ENCODE assay signal across 20 cellular contexts in genomic region chr6:87333033-87333432, GRCh38. TPM values are rescaled to one million over a fixed set of nuclear protein-coding genes. Genes with fewer than 3 reads are reported as not detected.
DNase-seq lines count a peak whose midpoint lies in the region; ATAC-seq and TF ChIP-seq lines count a peak whose summit lies in the region.
"Had no signal": no experiment of that assay in that cellular context is flagged by ENCODE, and none has a peak within 500 bp of the region (broad histone marks: within the 10 kb centered on the region; RNA-seq: fewer than 3 reads in every experiment).

No MANE protein-coding gene starts in this region.

- H3K23ac ChIP-seq in IMR-90 (ENCODE audit: low read depth, low read length) = no peak overlapping the region

- in situ Hi-C loops in IMR-90 (cut with MboI; ENCODE audit: low sequenced_read_pairs) (no loop called here), KBM-7 (cut with MboI; ENCODE audit: low pct_unique_long_range_greater_than_20kb, low sequenced_read_pairs) (no loop called here)

- H3K27me3 ChIP-seq in IMR-90 (ENCODE audit: control insufficient read depth, insufficient read depth, low read length) = no peaks in the 10 kb centered on the region
- no peaks in the 10 kb centered on the region for H3K27me3 ChIP-seq in naive thymus-derived CD4-positive, alpha-beta T cell (ENCODE audit: control insufficient read depth in 2 of 2, insufficient read depth in 2 of 2, low read length in 2 of 2)
- H3K27me3 ChIP-seq: SJCRH30 had no signal

- H2AFZ ChIP-seq in IMR-90 (replicated peaks; ENCODE audit: low read length, poor library complexity) = no peak overlapping the region

- no peak for ATAC-seq in activated naive CD4-positive, alpha-beta T cell treated with anti-CD3 and anti-CD28 coated beads, Interleukin-2, amount 50 U/mL, for 72 hours
- no peak for ATAC-seq in IMR-90 (ENCODE audit: low read depth)
- no peak for ATAC-seq in activated T-helper 17 cell treated with anti-CD3 and anti-CD28 coated beads, Interleukin-2, amount 50 U/mL, for 72 hours (replicated peaks)
- ATAC-seq in naive thymus-derived CD4-positive, alpha-beta T cell = no peak
- ATAC-seq: Panc1 had no signal

- H3K4me1 ChIP-seq in IMR-90 (ENCODE audit: control insufficient read depth, insufficient read depth, low read length) = peaks cover 6% of the 10 kb centered on the region; the same call in 1 of the 2 replicates
- H3K4me1 ChIP-seq in naive thymus-derived CD4-positive, alpha-beta T cell (ENCODE audit: control insufficient read depth in 2 of 2, insufficient read depth in 2 of 2, low read length in 2 of 2) = peaks cover 0 to 8% of the 10 kb centered on the region in 2 donors
- H3K4me1 ChIP-seq: SJCRH30 had no signal

- peak overlapping the region; percentile 13; the same call in 1 of the 2 replicates for H3K18ac ChIP-seq in IMR-90 (ENCODE audit: low read depth, low read length)

- CTCF ChIA-PET in activated naive CD4-positive, alpha-beta T cell treated with anti-CD3 and anti-CD28 coated beads, Interleukin-2, amount 10 ng/mL, durations not matched to agents 7 days and 5 days (lab: Charles Lee) = no interaction called here
- CTCF ChIA-PET in IMR-90 (lab: Yijun Ruan, JAX) = no interaction called here
- CTCF ChIA-PET in naive thymus-derived CD4-positive, alpha-beta T cell (lab: Charles Lee) = no interaction called here

- DNase-seq in activated naive CD4-positive, alpha-beta T cell treated with anti-CD3 and anti-CD28 coated beads, Interleukin-2, amount 50 U/mL, for 72 hours (ENCODE audit: low spot score in 2 of 2) = no peak
- no peak for DNase-seq in activated naive CD4-positive, alpha-beta T cell treated with anti-CD3 and anti-CD28 coated beads, Interleukin-2, amount 10 ng/mL, durations not matched to agents 7 days and 5 days
- DNase-seq in IMR-90 (no peak), KBM-7 (no peak), GM19238 (ENCODE audit: insufficient read length, low spot score) (no peak), SK-N-DZ (ENCODE audit: low spot score) (no peak)
- no peak for DNase-seq in naive thymus-derived CD4-positive, alpha-beta T cell
- DNase-seq: DMS79, H7, NCI-H1092 treated with DMSO at 0.1 percent for 48 hours, NCI-H146, NCI-H2081 treated with DMSO at 0.1 percent for 48 hours, NCI-H510A treated with DMSO at 0.1 percent for 48 hours, NCI-H82, SJCRH30 had no signal

- POLR2A ChIA-PET in IMR-90 (lab: Charles Lee; ENCODE audit: unreplicated experiment) = no interaction called here
- POLR2A ChIA-PET in naive thymus-derived CD4-positive, alpha-beta T cell (lab: Charles Lee) = no interaction called here

- no peak overlapping the region for H4K5ac ChIP-seq in IMR-90 (ENCODE audit: low read depth, low read length)

- H3K79me1 ChIP-seq in IMR-90 (ENCODE audit: low read depth in 1 of 2, low read length in 2 of 2) = peaks cover 13 to 14% of the 10 kb centered on the region in 2 experiments; a peak in 3 of 4 replicates

- no peak overlapping the region for H3K9ac ChIP-seq in IMR-90 (ENCODE audit: low read depth, low read length)

- H3K9me3 Mint-ChIP-seq in activated naive CD4-positive, alpha-beta T cell treated with anti-CD3 and anti-CD28 coated beads, Interleukin-2, amount 50 U/mL, for 72 hours = peaks cover 5 to 14% of the 10 kb centered on the region in 2 donors
- H3K9me3 Mint-ChIP-seq in activated naive CD4-positive, alpha-beta T cell treated with anti-CD3 and anti-CD28 coated beads, Interleukin-2, amount 10 ng/mL, durations not matched to agents 7 days and 5 days = peaks cover 11% of the 10 kb centered on the region
- peaks cover 4% of the 10 kb centered on the region for H3K9me3 Mint-ChIP-seq in activated T-helper 17 cell treated with anti-CD3 and anti-CD28 coated beads, Interleukin-2, amount 50 U/mL, for 72 hours
- peaks cover 2 to 16% (median 9%) of the 10 kb centered on the region in 11 donors for H3K9me3 Mint-ChIP-seq in naive thymus-derived CD4-positive, alpha-beta T cell
- H3K9me3 Mint-ChIP-seq: CD8-positive, alpha-beta memory T cell had no signal

- peak overlapping the region; percentile 53; the same call in 1 of the 2 replicates for H3K4me2 ChIP-seq in IMR-90 (ENCODE audit: low read depth, low read length)

- no peak overlapping the region for H4K91ac ChIP-seq in IMR-90 (ENCODE audit: insufficient read depth, low read depth, low read length)

- intact Hi-C loops in IMR-90 (cut with micrococcal nuclease) = no loop called here
- intact Hi-C loops in naive thymus-derived CD4-positive, alpha-beta T cell (cut with micrococcal nuclease) = loop anchor here in 1 of 2 donors (1.0 kb wide), 1 partner anchor 11 kb away; the partner anchor contains the start of gene SMIM8

- no peaks in the 10 kb centered on the region for H3K27me3 Mint-ChIP-seq in activated naive CD4-positive, alpha-beta T cell treated with anti-CD3 and anti-CD28 coated beads, Interleukin-2, amount 10 ng/mL, durations not matched to agents 7 days and 5 days
- no peaks in the 10 kb centered on the region for H3K27me3 Mint-ChIP-seq in activated T-helper 17 cell treated with anti-CD3 and anti-CD28 coated beads, Interleukin-2, amount 50 U/mL, for 72 hours
- H3K27me3 Mint-ChIP-seq in naive thymus-derived CD4-positive, alpha-beta T cell = no peaks in the 10 kb centered on the region
- H3K27me3 Mint-ChIP-seq: CD8-positive, alpha-beta memory T cell had no signal

- no peak overlapping the region for H2BK15ac ChIP-seq in IMR-90 (ENCODE audit: low read depth, low read length)

- no peak for TF ChIP-seq RAD21 in IMR-90 (IDR thresholded peaks at IDR 0.05; ENCODE audit: low read length)

- peak overlapping the region; percentile 12 to 60 for H3K27ac Mint-ChIP-seq in activated naive CD4-positive, alpha-beta T cell treated with anti-CD3 and anti-CD28 coated beads, Interleukin-2, amount 50 U/mL, for 72 hours
- no peak overlapping the region for H3K27ac Mint-ChIP-seq in activated naive CD4-positive, alpha-beta T cell treated with anti-CD3 and anti-CD28 coated beads, Interleukin-2, amount 10 ng/mL, durations not matched to agents 7 days and 5 days
- peak overlapping the region; percentile 51 for H3K27ac Mint-ChIP-seq in activated T-helper 17 cell treated with anti-CD3 and anti-CD28 coated beads, Interleukin-2, amount 50 U/mL, for 72 hours
- H3K27ac Mint-ChIP-seq in naive thymus-derived CD4-positive, alpha-beta T cell = peak overlapping the region in 7 of 9 donors; percentile 11 to 78 (median 41)

- no peak overlapping the region for H2BK120ac ChIP-seq in IMR-90 (ENCODE audit: low read depth, low read length)

- dilution Hi-C loops in IMR-90 (cut with HindIII; ENCODE audit: low sequenced_read_pairs, unreplicated experiment) = no loop called here

- no peak overlapping the region for H2AK5ac ChIP-seq in IMR-90 (ENCODE audit: low read depth, low read length)

- peaks cover 4% of the 10 kb centered on the region; the same call in 1 of the 2 replicates for H3K9me1 ChIP-seq in IMR-90 (ENCODE audit: insufficient read depth, low read length)

- no peaks in the 10 kb centered on the region for H4K20me1 ChIP-seq in IMR-90 (ENCODE audit: insufficient read depth, low read length)

- H3K4me1 Mint-ChIP-seq in activated naive CD4-positive, alpha-beta T cell treated with anti-CD3 and anti-CD28 coated beads, Interleukin-2, amount 10 ng/mL, durations not matched to agents 7 days and 5 days = peaks cover 21% of the 10 kb centered on the region
- peaks cover 16% of the 10 kb centered on the region for H3K4me1 Mint-ChIP-seq in activated T-helper 17 cell treated with anti-CD3 and anti-CD28 coated beads, Interleukin-2, amount 50 U/mL, for 72 hours
- peaks cover 14 to 51% (median 25%) of the 10 kb centered on the region in 7 donors for H3K4me1 Mint-ChIP-seq in naive thymus-derived CD4-positive, alpha-beta T cell

- no peaks in the 10 kb centered on the region for H3K36me3 ChIP-seq in IMR-90 (ENCODE audit: control insufficient read depth, insufficient read depth, low read length)
- H3K36me3 ChIP-seq in naive thymus-derived CD4-positive, alpha-beta T cell (ENCODE audit: control insufficient read depth in 2 of 3, insufficient read depth in 3 of 3, low read length in 3 of 3) = peaks cover 0 to 5% (median 0%) of the 10 kb centered on the region in 3 experiments
- H3K36me3 ChIP-seq: SJCRH30 had no signal

- H4K8ac ChIP-seq in IMR-90 (ENCODE audit: low read depth in 2 of 2, low read length in 2 of 2) = no peak overlapping the region

- peaks cover 16 to 21% of the 10 kb centered on the region in 2 donors for H3K36me3 Mint-ChIP-seq in activated naive CD4-positive, alpha-beta T cell treated with anti-CD3 and anti-CD28 coated beads, Interleukin-2, amount 50 U/mL, for 72 hours
- peaks cover 18% of the 10 kb centered on the region for H3K36me3 Mint-ChIP-seq in activated naive CD4-positive, alpha-beta T cell treated with anti-CD3 and anti-CD28 coated beads, Interleukin-2, amount 10 ng/mL, durations not matched to agents 7 days and 5 days
- peaks cover 2% of the 10 kb centered on the region for H3K36me3 Mint-ChIP-seq in activated T-helper 17 cell treated with anti-CD3 and anti-CD28 coated beads, Interleukin-2, amount 50 U/mL, for 72 hours (ENCODE audit: low read depth)
- peaks cover 14 to 37% (median 25%) of the 10 kb centered on the region in 5 donors for H3K36me3 Mint-ChIP-seq in naive thymus-derived CD4-positive, alpha-beta T cell

- no peak for TF ChIP-seq CTCF in IMR-90 (conservative IDR thresholded peaks at IDR 0.05; ENCODE audit: low read depth, low read length)

- no peak overlapping the region for H3K14ac ChIP-seq in IMR-90 (replicated peaks; ENCODE audit: low read depth, low read length)

- TF ChIP-seq POLR2A in IMR-90 (IDR thresholded peaks at IDR 0.05; ENCODE audit: low read depth, low read length) = no peak

- no peak overlapping the region for H2AK9ac ChIP-seq in IMR-90 (replicated peaks; ENCODE audit: low read depth, low read length, poor library complexity)

- H3K4me3 ChIP-seq in IMR-90 (ENCODE audit: insufficient read depth, low read depth, low read length) = no peak overlapping the region
- no peak overlapping the region for H3K4me3 ChIP-seq in naive thymus-derived CD4-positive, alpha-beta T cell (ENCODE audit: low read length)
- H3K4me3 ChIP-seq: SJCRH30 had no signal

- no peak overlapping the region for H3K4ac ChIP-seq in IMR-90 (ENCODE audit: low read depth, low read length)

- no peak overlapping the region for H3K27ac ChIP-seq in IMR-90 (ENCODE audit: insufficient read depth, low read length)
- H3K27ac ChIP-seq in naive thymus-derived CD4-positive, alpha-beta T cell (ENCODE audit: low read depth, low read length) = no peak overlapping the region
- H3K27ac ChIP-seq: SJCRH30 had no signal

- no peak overlapping the region for H2BK20ac ChIP-seq in IMR-90 (ENCODE audit: low read depth, low read length)

- WGBS in IMR-90 (ENCODE audit: extremely low coverage in 2 of 2, insufficient read length in 1 of 2), 2 experiments = no CpG with 5 or more reads among the region's 5 CpGs

- no peak overlapping the region for H3K56ac ChIP-seq in IMR-90 (ENCODE audit: extremely low read depth, insufficient read depth, low read length)

- no TSS peak for BruUV-seq in IMR-90 (replicated peaks; lab: Mats Ljungman, UMichigan)

- H3K9me3 ChIP-seq in IMR-90 (ENCODE audit: control insufficient read depth, insufficient read depth, low read length) = no peaks in the 10 kb centered on the region
- H3K9me3 ChIP-seq in naive thymus-derived CD4-positive, alpha-beta T cell (ENCODE audit: control insufficient read depth in 2 of 3, low read length in 3 of 3) = peaks cover 0 to 5% (median 0%) of the 10 kb centered on the region in 3 experiments
- H3K9me3 ChIP-seq: SJCRH30 had no signal

- H3K4me3 Mint-ChIP-seq in activated naive CD4-positive, alpha-beta T cell treated with anti-CD3 and anti-CD28 coated beads, Interleukin-2, amount 10 ng/mL, durations not matched to agents 7 days and 5 days = no peak overlapping the region
- no peak overlapping the region for H3K4me3 Mint-ChIP-seq in activated T-helper 17 cell treated with anti-CD3 and anti-CD28 coated beads, Interleukin-2, amount 50 U/mL, for 72 hours
- H3K4me3 Mint-ChIP-seq in naive thymus-derived CD4-positive, alpha-beta T cell = peak overlapping the region in 3 of 10 donors; percentile 27 to 66 (median 63)
- H3K4me3 Mint-ChIP-seq: CD8-positive, alpha-beta memory T cell had no signal

- no peak overlapping the region for H2BK5ac ChIP-seq in IMR-90 (ENCODE audit: low read depth, low read length, poor library complexity, severe bottlenecking)

RNA-seq across cellular contexts. Expression of gene GJB7, which starts 4.0 kb away (rescaled TPM):
- not detected for total RNA-seq in activated naive CD4-positive, alpha-beta T cell treated with anti-CD3 and anti-CD28 coated beads, Interleukin-2, amount 50 U/mL, for 72 hours
- not detected in 2 replicates for total RNA-seq in IMR-90 (2012; rRNA removed)
- not detected in 2 replicates for polyA plus RNA-seq in IMR-90 (2012; rRNA removed)
- not detected in 2 replicates for polyA plus RNA-seq in IMR-90 (2012; cell fraction: cytosol; rRNA removed)
- not detected in 2 replicates for polyA plus RNA-seq in IMR-90 (2012; cell fraction: nucleus; rRNA removed; ENCODE audit: low replicate concordance)
- total RNA-seq in activated T-helper 17 cell treated with anti-CD3 and anti-CD28 coated beads, Interleukin-2, amount 50 U/mL, for 72 hours = not detected
- total RNA-seq in naive thymus-derived CD4-positive, alpha-beta T cell = not detected
- polyA plus RNA-seq in naive thymus-derived CD4-positive, alpha-beta T cell = not detected
- polyA plus RNA-seq in SK-N-DZ (2014; cell fraction: cytosol; rRNA removed) = not detected in 2 replicates
- polyA plus RNA-seq in SK-N-DZ (2014; cell fraction: nucleus; rRNA removed) = not detected in 2 replicates
- total RNA-seq: A172; CD8-positive, alpha-beta memory T cell; SJCRH30 had no signal
- polyA plus RNA-seq: BJ had no signal

RNA-seq across cellular contexts. Expression of gene SMIM8, which starts 10.6 kb away (rescaled TPM):
- total RNA-seq in activated naive CD4-positive, alpha-beta T cell treated with anti-CD3 and anti-CD28 coated beads, Interleukin-2, amount 50 U/mL, for 72 hours = 10 to 100 TPM in 1 of 2 donors, 1 to 10 TPM in 1; 3.1 to 10.9 TPM
- total RNA-seq in IMR-90 (2012; rRNA removed) = 3.6 and 5.3 TPM in 2 replicates
- 2.0 and 2.7 TPM in 2 replicates for polyA plus RNA-seq in IMR-90 (2012; rRNA removed)
- 0.29 and 0.94 TPM in 2 replicates for polyA plus RNA-seq in IMR-90 (2012; cell fraction: cytosol; rRNA removed)
- 1.2 and 4.6 TPM in 2 replicates for polyA plus RNA-seq in IMR-90 (2012; cell fraction: nucleus; rRNA removed; ENCODE audit: low replicate concordance)
- total RNA-seq in activated T-helper 17 cell treated with anti-CD3 and anti-CD28 coated beads, Interleukin-2, amount 50 U/mL, for 72 hours = 1 to 10 TPM; 5.0 to 6.2 TPM
- 10 to 100 TPM in 3 of 5 experiments, 1 to 10 TPM in 2; 7.3 to 15.7 (median 10.5) TPM for total RNA-seq in naive thymus-derived CD4-positive, alpha-beta T cell
- 10 to 100 TPM; 11.7 to 18.1 TPM for polyA plus RNA-seq in naive thymus-derived CD4-positive, alpha-beta T cell
- 21.7 and 28.5 TPM in 2 replicates for polyA plus RNA-seq in SK-N-DZ (2014; cell fraction: cytosol; rRNA removed)
- polyA plus RNA-seq in SK-N-DZ (2014; cell fraction: nucleus; rRNA removed) = 18.8 and 27.2 TPM in 2 replicates

RNA-seq across cellular contexts. Expression of gene C6orf163, which starts 11.6 kb away (rescaled TPM):
- total RNA-seq in activated naive CD4-positive, alpha-beta T cell treated with anti-CD3 and anti-CD28 coated beads, Interleukin-2, amount 50 U/mL, for 72 hours = 1 to 10 TPM in 1 of 2 donors, under 1 TPM in 1; 0.64 to 2.7 TPM
- total RNA-seq in IMR-90 (2012; rRNA removed) = 0.90 and 1.7 TPM in 2 replicates
- 0.43 and 0.55 TPM in 2 replicates for polyA plus RNA-seq in IMR-90 (2012; rRNA removed)
- polyA plus RNA-seq in IMR-90 (2012; cell fraction: cytosol; rRNA removed) = 0.03 TPM in 1 of 2 replicates, not detected in the other
- polyA plus RNA-seq in IMR-90 (2012; cell fraction: nucleus; rRNA removed; ENCODE audit: low replicate concordance) = 0.83 and 5.7 TPM in 2 replicates
- 1 to 10 TPM; 1.5 to 3.0 TPM for total RNA-seq in activated T-helper 17 cell treated with anti-CD3 and anti-CD28 coated beads, Interleukin-2, amount 50 U/mL, for 72 hours
- 1 to 10 TPM; 1.3 to 6.9 (median 4.0) TPM for total RNA-seq in naive thymus-derived CD4-positive, alpha-beta T cell
- polyA plus RNA-seq in naive thymus-derived CD4-positive, alpha-beta T cell = under 1 TPM; 0.65 to 0.86 TPM
- 3.1 and 5.3 TPM in 2 replicates for polyA plus RNA-seq in SK-N-DZ (2014; cell fraction: cytosol; rRNA removed)
- polyA plus RNA-seq in SK-N-DZ (2014; cell fraction: nucleus; rRNA removed) = 12.9 and 14.5 TPM in 2 replicates
